ENCODE assay signal across 8 cellular contexts in genomic region chr5:14872070-14872989, GRCh38. TPM values are rescaled to one million over a fixed set of nuclear protein-coding genes. Genes with fewer than 3 reads are reported as not detected.
DNase-seq lines count a peak whose midpoint lies in the region; ATAC-seq and TF ChIP-seq lines count a peak whose summit lies in the region.

No MANE protein-coding gene starts in this region.

- H3K9me3 ChIP-seq in HEK293 (ENCODE audit: control insufficient read depth, insufficient read depth, low read depth, low read length) = no peaks in the 10 kb centered on the region
- no peaks in the 10 kb centered on the region for H3K9me3 ChIP-seq in lung (ENCODE audit: control insufficient read depth in 2 of 2, insufficient read depth in 1 of 2, low read length in 1 of 2)

- H3K4me3 ChIP-seq in GM12875 (ENCODE audit: low read depth, low read length) = peak overlapping the region; percentile 71
- H3K4me3 ChIP-seq in HEK293 (ENCODE audit: low read depth, low read length) = peak overlapping the region; percentile 82
- H3K4me3 ChIP-seq in lung = peak overlapping the region; percentile 65

- H3K27me3 ChIP-seq in lung (ENCODE audit: control insufficient read depth, insufficient read depth) = no peaks in the 10 kb centered on the region

- H3K4me1 ChIP-seq in HEK293 (ENCODE audit: control insufficient read depth, insufficient read depth, low read length) (peaks cover 14% of the 10 kb centered on the region; the same call in 1 of the 2 replicates), lung (ENCODE audit: control insufficient read depth in 2 of 2, insufficient read depth in 2 of 2, low read length in 2 of 2) (peaks cover 4% of the 10 kb centered on the region in 2 donors)

- ATAC-seq in lung (ENCODE audit: insufficient read depth, low FRiP score) = peak; percentile 62

- CTCF ChIA-PET in HEK293 (lab: Yijun Ruan, JAX) = interaction anchor here (0.9 to 1.9 kb wide), 5 partner anchors 85 to 734 kb away, joined by 3 to 12 read pairs (median 4); no protein-coding TSS in a partner anchor

- 2% methylated on average over 66 to 73 of the region's 73 CpGs for WGBS in lung, 2 donors

- peak overlapping the region; percentile 90 for H3K27ac ChIP-seq in HEK293 (ENCODE audit: extremely low read depth, low read depth, low read length)
- H3K27ac ChIP-seq in lung (ENCODE audit: low read depth in 1 of 2, low read length in 1 of 2) = peak overlapping the region; percentile 87 to 100

- 0 out of 2 replicates have a peak, but pooled peaks have one; percentile 16 for TF ChIP-seq CTCF in GM12875 (IDR thresholded peaks at IDR 0.05; ENCODE audit: borderline replicate concordance, insufficient read depth, low read depth, low read length)
- TF ChIP-seq CTCF in HEK293 (tag by site-specific recombination; IDR thresholded peaks at IDR 0.05) = no peak; the same call in 1 of the 2 replicates
- no peak for TF ChIP-seq CTCF in lung (IDR thresholded peaks at IDR 0.05; ENCODE audit: control extremely low read depth, extremely low read depth)

- POLR2A ChIA-PET in HEK293 (lab: Yijun Ruan, JAX) = interaction anchor here (1.1 to 1.5 kb wide), 2 partner anchors 8 to 12 kb away, joined by 3 to 6 read pairs; no protein-coding TSS in a partner anchor

- DNase-seq in NCI-H1092 (lab: John Stamatoyannopoulos, UW) = peak; percentile 16
- DNase-seq in activated CD4-positive, alpha-beta T cell treated with anti-CD3 and anti-CD28 coated beads, Interleukin-2, amount 50 U/mL, for 4 hours = peak; percentile 38 to 46
- peak; percentile 74 for DNase-seq in ecto neural progenitor cell (ENCODE audit: low spot score)
- peak; percentile 62 for DNase-seq in lung (ENCODE audit: low spot score)
- DNase-seq in stimulated activated CD4-positive, alpha-beta T cell treated with anti-CD3 and anti-CD28 coated beads, TNF-alpha, amount 100 ng/mL, for 48 hours (ENCODE audit: low read depth in 3 of 3) = peak; percentile 33 to 70 (median 48)
- no peak for DNase-seq in NCI-H1436 treated with DMSO at 0.1 percent for 48 hours (lab: John Stamatoyannopoulos, UW)

- H3K36me3 ChIP-seq in HEK293 (ENCODE audit: control insufficient read depth in 2 of 2, insufficient read depth in 1 of 2, low read length in 2 of 2) (no peaks in the 10 kb centered on the region), lung (ENCODE audit: control insufficient read depth in 2 of 2, insufficient read depth in 2 of 2, low read length in 2 of 2) (no peaks in the 10 kb centered on the region)

TF ChIP-seq in HEK293, 187 proteins besides CTCF, POLR2A, EP300 and RAD21 (continues in another document):
- peak; percentile 86 for TF ChIP-seq ZNF335 (tag by site-specific recombination; conservative IDR thresholded peaks at IDR 0.05)
- peak; percentile 34; the same call in 1 of the 2 replicates for TF ChIP-seq ZNF660 (tag by site-specific recombination; IDR thresholded peaks at IDR 0.05)
- peak; percentile 61 for TF ChIP-seq KLF8 (tag by site-specific recombination; IDR thresholded peaks at IDR 0.05)
- peak; percentile 75 for TF ChIP-seq GLIS2 (tag by site-specific recombination; IDR thresholded peaks at IDR 0.05)
- peak; percentile 58 for TF ChIP-seq ZBTB20 (tag by site-specific recombination; IDR thresholded peaks at IDR 0.05)
- no peak for TF ChIP-seq ZNF558 (tag by site-specific recombination; IDR thresholded peaks at IDR 0.05)
- TF ChIP-seq ZNF266 (tag by site-specific recombination; IDR thresholded peaks at IDR 0.05; ENCODE audit: low read depth) = no peak
- no peak for TF ChIP-seq ZNF76 (tag by site-specific recombination; IDR thresholded peaks at IDR 0.05; ENCODE audit: borderline replicate concordance, low read depth)
- peak; percentile 65; the same call in 1 of the 2 replicates for TF ChIP-seq PATZ1 (tag by site-specific recombination; IDR thresholded peaks at IDR 0.05)
- TF ChIP-seq ZBTB26 (tag by site-specific recombination; optimal IDR thresholded peaks at IDR 0.05) = peak; percentile 27
- peak; percentile 78 for TF ChIP-seq ZBTB8A (tag by site-specific recombination; IDR thresholded peaks at IDR 0.05)
- no peak for TF ChIP-seq ZFP37 (tag by site-specific recombination; IDR thresholded peaks at IDR 0.05)
- peak; percentile 55; the same call in 1 of the 2 replicates for TF ChIP-seq ZFP69B (tag by site-specific recombination; IDR thresholded peaks at IDR 0.05)
- peak; percentile 48; the same call in 1 of the 2 replicates for TF ChIP-seq ZNF692 (tag by site-specific recombination; IDR thresholded peaks at IDR 0.05)
- TF ChIP-seq ZNF488 (tag by site-specific recombination; IDR thresholded peaks at IDR 0.05) = no peak
- TF ChIP-seq ZBTB10 (tag by site-specific recombination; IDR thresholded peaks at IDR 0.05) = 0 out of 2 replicates have a peak, but pooled peaks have one; percentile 61

RNA-seq across cellular contexts. Expression of gene ANKH, which starts 0.8 kb away (rescaled TPM):
- total RNA-seq in lung = 10 to 100 TPM; 17.5 to 46.7 TPM
- 10 to 100 TPM; 10.8 to 16.9 TPM for polyA plus RNA-seq in lung
